10 cellular contexts compared by ENCODE assay signal in genomic region chr1:40662864-40663263, GRCh38. TPM values are rescaled to one million over a fixed set of nuclear protein-coding genes. Genes with fewer than 3 reads are reported as not detected.
A peak's percentile ranks its signal among the peaks of the same experiment; 100 is the strongest.
DNase-seq lines count a peak whose midpoint lies in the region; ATAC-seq, FAIRE-seq and TF ChIP-seq lines count a peak whose summit lies in the region.
"Had no signal": no experiment of that assay in that cellular context is flagged by ENCODE, and none has a peak within 500 bp of the region (broad histone marks: within the 10 kb centered on the region; RNA-seq: fewer than 3 reads in every experiment).

No MANE protein-coding gene starts in this region.

- intact Hi-C loops in activated naive CD4-positive, alpha-beta T cell treated with anti-CD3 and anti-CD28 coated beads for 36 hours (cut with micrococcal nuclease): no loop called here

- H3K27me3 Mint-ChIP-seq in activated naive CD4-positive, alpha-beta T cell treated with anti-CD3 and anti-CD28 coated beads for 36 hours (ENCODE audit: low read depth): no peaks in the 10 kb centered on the region
- H3K27me3 Mint-ChIP-seq in activated naive CD4-positive, alpha-beta T cell treated with anti-CD3 and anti-CD28 coated beads, Interleukin-2, amount 10 ng/mL, durations not matched to agents 7 days and 5 days: peaks cover 21% of the 10 kb centered on the region

- H4K20me1 ChIP-seq in fibroblast of lung (ENCODE audit: control insufficient read depth, extremely low read depth, insufficient read depth, low read length): no peaks in the 10 kb centered on the region

- TF ChIP-seq CTCF in fibroblast of lung (conservative IDR thresholded peaks at IDR 0.05 in 1 of 2, IDR thresholded peaks at IDR 0.05 in 1 of 2; ENCODE audit: low read depth in 1 of 2, low read length in 2 of 2): no peak

- H3K27ac ChIP-seq in fibroblast of lung (ENCODE audit: insufficient read depth, low read length): no peak overlapping the region

- H3K27me3 ChIP-seq in fibroblast of lung (ENCODE audit: control insufficient read depth, insufficient read depth, low read length): peaks cover 30% of the 10 kb centered on the region

- CTCF ChIA-PET in activated naive CD4-positive, alpha-beta T cell treated with anti-CD3 and anti-CD28 coated beads for 36 hours (lab: Charles Lee): interaction anchor here (0.9 to 1.0 kb wide), 2 partner anchors 50 to 187 kb away, joined by 3 read pairs; no protein-coding TSS in a partner anchor
- CTCF ChIA-PET in activated naive CD4-positive, alpha-beta T cell treated with anti-CD3 and anti-CD28 coated beads, Interleukin-2, amount 10 ng/mL, durations not matched to agents 7 days and 5 days (lab: Charles Lee): interaction anchor here (0.9 to 2.2 kb wide), 2 partner anchors 32 to 38 kb away, joined by 3 to 6 read pairs; no protein-coding TSS in a partner anchor

- no peaks in the 10 kb centered on the region for H3K4me1 ChIP-seq in fibroblast of lung (ENCODE audit: control insufficient read depth, extremely low read depth, insufficient read depth, low read length)

- peak; percentile 33 for DNase-seq in activated naive CD4-positive, alpha-beta T cell treated with anti-CD3 and anti-CD28 coated beads for 36 hours
- no peak for DNase-seq in activated naive CD4-positive, alpha-beta T cell treated with anti-CD3 and anti-CD28 coated beads, Interleukin-2, amount 10 ng/mL, durations not matched to agents 7 days and 5 days
- DNase-seq in OCI-M1 (lab: John Stamatoyannopoulos, UW): peak; percentile 28
- DNase-seq in fibroblast of lung (ENCODE audit: low read depth in 2 of 2): peak; percentile 12 to 42
- DNase-seq in stimulated activated naive CD8-positive, alpha-beta T cell treated with anti-CD3 and anti-CD28 coated beads, Interleukin-15, Interleukin-2, amounts not matched to agents 100 U/mL and 50 U/mL, for 24 hours: peak; percentile 43
- no peak for DNase-seq in frontal cortex (ENCODE audit: low spot score in 2 of 2)
- DNase-seq in nucleus accumbens (lab: John Stamatoyannopoulos, UW): no peak
- DNase-seq in NCI-H2196 (lab: John Stamatoyannopoulos, UW; ENCODE audit: unreplicated experiment): no peak

- H3K79me2 ChIP-seq in fibroblast of lung (ENCODE audit: control insufficient read depth, insufficient read depth, low read length): no peaks in the 10 kb centered on the region

- H3K4me3 Mint-ChIP-seq in activated naive CD4-positive, alpha-beta T cell treated with anti-CD3 and anti-CD28 coated beads for 36 hours: no peak overlapping the region
- no peak overlapping the region for H3K4me3 Mint-ChIP-seq in activated naive CD4-positive, alpha-beta T cell treated with anti-CD3 and anti-CD28 coated beads, Interleukin-2, amount 10 ng/mL, durations not matched to agents 7 days and 5 days
- H3K4me3 Mint-ChIP-seq: activated T-helper 1 cell treated with anti-CD3 and anti-CD28 coated beads, Interleukin-12 subunit alpha, Interleukin-12 subunit beta, Interleukin-2, Interleukin-4 antibody, amounts not matched to agents 30 ng/mL and 10 ng/mL and 1 ng/mL, durations not matched to agents 14 hours and 24 hours and 36 hours had no signal

- H3K36me3 ChIP-seq in fibroblast of lung (ENCODE audit: control insufficient read depth, insufficient read depth, low read length): no peaks in the 10 kb centered on the region

- no peak overlapping the region for H2AFZ ChIP-seq in fibroblast of lung (ENCODE audit: low read length)

- no peak overlapping the region for H3K27ac Mint-ChIP-seq in activated naive CD4-positive, alpha-beta T cell treated with anti-CD3 and anti-CD28 coated beads for 36 hours
- H3K27ac Mint-ChIP-seq in activated naive CD4-positive, alpha-beta T cell treated with anti-CD3 and anti-CD28 coated beads, Interleukin-2, amount 10 ng/mL, durations not matched to agents 7 days and 5 days: no peak overlapping the region
- H3K27ac Mint-ChIP-seq: activated T-helper 1 cell treated with anti-CD3 and anti-CD28 coated beads, Interleukin-12 subunit alpha, Interleukin-12 subunit beta, Interleukin-2, Interleukin-4 antibody, amounts not matched to agents 30 ng/mL and 10 ng/mL and 1 ng/mL, durations not matched to agents 14 hours and 24 hours and 36 hours had no signal

- no peak overlapping the region for H3K4me2 ChIP-seq in fibroblast of lung (ENCODE audit: extremely low read depth, insufficient read depth, low read length)

- no peaks in the 10 kb centered on the region for H3K9me3 ChIP-seq in fibroblast of lung (ENCODE audit: control insufficient read depth, insufficient read depth, low read depth, low read length)

- H3K9me3 Mint-ChIP-seq in activated naive CD4-positive, alpha-beta T cell treated with anti-CD3 and anti-CD28 coated beads for 36 hours: no peaks in the 10 kb centered on the region
- no peaks in the 10 kb centered on the region for H3K9me3 Mint-ChIP-seq in activated naive CD4-positive, alpha-beta T cell treated with anti-CD3 and anti-CD28 coated beads, Interleukin-2, amount 10 ng/mL, durations not matched to agents 7 days and 5 days
- H3K9me3 Mint-ChIP-seq: activated T-helper 1 cell treated with anti-CD3 and anti-CD28 coated beads, Interleukin-12 subunit alpha, Interleukin-12 subunit beta, Interleukin-2, Interleukin-4 antibody, amounts not matched to agents 30 ng/mL and 10 ng/mL and 1 ng/mL, durations not matched to agents 14 hours and 24 hours and 36 hours had no signal

- no peak overlapping the region for H3K9ac ChIP-seq in fibroblast of lung (ENCODE audit: insufficient read depth, low read length)

- peaks cover 16% of the 10 kb centered on the region for H3K4me1 Mint-ChIP-seq in activated naive CD4-positive, alpha-beta T cell treated with anti-CD3 and anti-CD28 coated beads for 36 hours (ENCODE audit: low read depth)
- peaks cover 16% of the 10 kb centered on the region for H3K4me1 Mint-ChIP-seq in activated naive CD4-positive, alpha-beta T cell treated with anti-CD3 and anti-CD28 coated beads, Interleukin-2, amount 10 ng/mL, durations not matched to agents 7 days and 5 days

- H3K4me3 ChIP-seq in fibroblast of lung (replicated peaks in 1 of 4; ENCODE audit: control extremely low read depth in 1 of 4, insufficient read depth in 1 of 4, low read depth in 3 of 4, low read length in 4 of 4): no peak overlapping the region

- no peaks in the 10 kb centered on the region for H3K36me3 Mint-ChIP-seq in activated naive CD4-positive, alpha-beta T cell treated with anti-CD3 and anti-CD28 coated beads for 36 hours (ENCODE audit: low read depth)
- no peaks in the 10 kb centered on the region for H3K36me3 Mint-ChIP-seq in activated naive CD4-positive, alpha-beta T cell treated with anti-CD3 and anti-CD28 coated beads, Interleukin-2, amount 10 ng/mL, durations not matched to agents 7 days and 5 days

- ATAC-seq in stimulated activated naive CD8-positive, alpha-beta T cell treated with anti-CD3 and anti-CD28 coated beads, Interleukin-15, Interleukin-2, amounts not matched to agents 100 U/mL and 50 U/mL, for 24 hours: peak; percentile 79

- FAIRE-seq in frontal cortex (lab: Jason Lieb, UNC): no peak
- FAIRE-seq: GM19239 had no signal

RNA-seq across cellular contexts. Expression of gene RIMS3, which starts 2.6 kb away (rescaled TPM):
- total RNA-seq in activated naive CD4-positive, alpha-beta T cell treated with anti-CD3 and anti-CD28 coated beads for 36 hours: 1 to 10 TPM; 3.6 to 3.7 TPM
- total RNA-seq in fibroblast of lung: 0.33 and 0.51 TPM in 2 replicates
- 0.11 and 0.12 TPM in 2 replicates for polyA plus RNA-seq in fibroblast of lung
- 0.13 and 0.16 TPM in 2 replicates for polyA plus RNA-seq in fibroblast of lung (2012)
- 0.43 TPM in 1 of 2 replicates, not detected in the other for polyA minus RNA-seq in fibroblast of lung (ENCODE audit: low replicate concordance)
- total RNA-seq in frontal cortex: 24.1 TPM

RNA-seq across cellular contexts. Expression of gene NFYC, which starts 28.6 kb away (rescaled TPM):
- total RNA-seq in activated naive CD4-positive, alpha-beta T cell treated with anti-CD3 and anti-CD28 coated beads for 36 hours: 10 to 100 TPM; 53.5 to 63.1 TPM
- total RNA-seq in fibroblast of lung: 17.5 and 23.8 TPM in 2 replicates
- polyA plus RNA-seq in fibroblast of lung: 31.0 and 48.2 TPM in 2 replicates
- 20.3 and 30.2 TPM in 2 replicates for polyA plus RNA-seq in fibroblast of lung (2012)
- polyA minus RNA-seq in fibroblast of lung (ENCODE audit: low replicate concordance): 24.9 and 44.5 TPM in 2 replicates
- total RNA-seq in frontal cortex: 31.8 TPM

Comparison
In these comparisons a context has a peak if more than half of its experiments do, and no peak if none do; other contexts are left out.
1. DNase-seq: peak in activated naive CD4-positive, alpha-beta T cell treated with anti-CD3 and anti-CD28 coated beads for 36 hours (single experiment), OCI-M1 (single experiment), fibroblast of lung (2 of 2) and stimulated activated naive CD8-positive, alpha-beta T cell treated with anti-CD3 and anti-CD28 coated beads, Interleukin-15, Interleukin-2, amounts not matched to agents 100 U/mL and 50 U/mL, for 24 hours (single experiment); none in activated naive CD4-positive, alpha-beta T cell treated with anti-CD3 and anti-CD28 coated beads, Interleukin-2, amount 10 ng/mL, durations not matched to agents 7 days and 5 days (single experiment), frontal cortex (0 of 2), nucleus accumbens (0 of 56) and NCI-H2196 (single experiment).